In the genomic region with DNA sequence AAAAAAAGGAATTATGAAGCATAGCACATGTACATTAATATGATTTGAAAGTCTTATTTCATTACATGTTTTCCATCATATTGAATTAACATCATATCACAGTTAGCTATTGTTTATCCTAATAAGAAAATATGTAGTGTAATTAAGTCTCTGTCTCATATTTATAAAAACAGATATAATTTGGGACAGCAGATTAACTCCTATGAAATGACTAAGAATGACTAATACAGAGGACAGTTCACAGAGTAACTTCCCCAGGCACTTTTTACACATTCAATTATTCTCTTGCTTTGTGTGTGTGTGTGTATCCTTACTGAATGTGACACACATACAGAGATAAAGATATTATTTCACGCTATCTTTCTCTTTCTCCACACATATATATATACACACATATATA, we compare ENCODE assay signal across 28 cellular contexts.
"Had no signal": no experiment of that assay in that cellular context is flagged by ENCODE, and none has a peak within 500 bp of the region (broad histone marks: within the 10 kb centered on the region; RNA-seq: fewer than 3 reads in every experiment).

No MANE protein-coding gene starts in this region.

- H3K4me3 ChIP-seq: ascending aorta, breast epithelium, PC-9 had no signal

- H3K4me1 ChIP-seq: ascending aorta, breast epithelium had no signal

- H3K36me3 ChIP-seq: ascending aorta, breast epithelium had no signal

- ATAC-seq: activated CD4-positive, alpha-beta T cell treated with anti-CD3 and anti-CD28 coated beads for 36 hours; activated CD4-positive, CD25-positive, alpha-beta regulatory T cell treated with anti-CD3 and anti-CD28 coated beads, Interleukin-2, amount 50 U/mL, for 24 hours; activated CD8-positive, alpha-beta T cell treated with anti-CD3 and anti-CD28 coated beads, Interleukin-2, amount 10 ng/mL, durations not matched to agents 7 days and 5 days; WTC11 had no signal

- H3K27me3 ChIP-seq: ascending aorta, breast epithelium had no signal

- H3K27ac ChIP-seq: ascending aorta, breast epithelium, PC-9 had no signal

- H3K9me3 ChIP-seq: ascending aorta, breast epithelium had no signal

- DNase-seq: activated CD4-positive, alpha-beta T cell treated with anti-CD3 and anti-CD28 coated beads for 36 hours; activated CD4-positive, alpha-beta T cell treated with anti-CD3 and anti-CD28 coated beads, Interleukin-2, amount 10 ng/mL, durations not matched to agents 7 days and 5 days; activated CD4-positive, alpha-beta T cell treated with anti-CD3 and anti-CD28 coated beads, Interleukin-2, amount 50 U/mL, for 48 hours; activated CD8-positive, alpha-beta T cell treated with anti-CD3 and anti-CD28 coated beads, Interleukin-2, amount 10 ng/mL, durations not matched to agents 7 days and 5 days; activated gamma-delta T cell; activated naive CD4-positive, alpha-beta T cell treated with Interleukin-2 at 50 U/mL for 16 hours; activated naive CD8-positive, alpha-beta T cell treated with anti-CD3 and anti-CD28 coated beads, Interleukin-2, amount 10 ng/mL, durations not matched to agents 7 days and 5 days; activated T-cell treated with anti-CD3 and anti-CD28 coated beads, Interleukin-2, amount 50 U/mL, for 24 hours; amygdala; caudate nucleus; cerebellar nuclear complex; Kasumi-1; KG1; NCI-H1092 treated with DMSO at 0.1 percent for 48 hours; NCI-H1417; NCI-H146; NCI-H187; NCI-H2029 treated with DMSO at 0.1 percent for 48 hours; NCI-H345; NCI-H526; NCI-H748 treated with DMSO at 0.1 percent for 48 hours; NK-92 treated with Interleukin-12 subunit alpha and Interleukin-12 subunit beta, amount 100 ng/mL, for 24 hours; PC-9; Right ventricle myocardium superior had no signal
